In genomic region chr12:57460457-57461325, GRCh38 we compare ENCODE assay signal across 1 cellular context.
A peak's percentile ranks its signal among the peaks of the same experiment; 100 is the strongest.
TF ChIP-seq lines count a peak whose summit lies in the region.

No MANE protein-coding gene starts in this region.

TF ChIP-seq in HepG2, 621 proteins besides CTCF, POLR2A, EP300 and RAD21:
- 0 out of 2 replicates have a peak, but pooled peaks have one; percentile 39 for TF ChIP-seq ZBTB7B (CRISPR knock-in tag; IDR thresholded peaks at IDR 0.05)
- TF ChIP-seq FOXO1 (CRISPR knock-in tag; IDR thresholded peaks at IDR 0.05): no peak
- TF ChIP-seq KDM4B (CRISPR knock-in tag; IDR thresholded peaks at IDR 0.05): no peak
- 0 out of 2 replicates have a peak, but pooled peaks have one; percentile 37 for TF ChIP-seq EZH2 (conservative IDR thresholded peaks at IDR 0.05; ENCODE audit: low read depth, low read length)
- TF ChIP-seq, protein P1, sequence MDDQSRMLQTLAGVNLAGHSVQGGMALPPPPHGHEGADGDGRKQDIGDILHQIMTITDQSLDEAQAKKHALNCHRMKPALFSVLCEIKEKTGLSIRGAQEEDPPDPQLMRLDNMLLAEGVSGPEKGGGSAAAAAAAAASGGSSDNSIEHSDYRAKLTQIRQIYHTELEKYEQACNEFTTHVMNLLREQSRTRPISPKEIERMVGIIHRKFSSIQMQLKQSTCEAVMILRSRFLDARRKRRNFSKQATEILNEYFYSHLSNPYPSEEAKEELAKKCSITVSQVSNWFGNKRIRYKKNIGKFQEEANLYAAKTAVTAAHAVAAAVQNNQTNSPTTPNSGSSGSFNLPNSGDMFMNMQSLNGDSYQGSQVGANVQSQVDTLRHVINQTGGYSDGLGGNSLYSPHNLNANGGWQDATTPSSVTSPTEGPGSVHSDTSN (CRISPR knock-in tag; IDR thresholded peaks at IDR 0.05; ENCODE audit: borderline replicate concordance): no peak
- TF ChIP-seq DDIT3 (CRISPR knock-in tag; IDR thresholded peaks at IDR 0.05): no peak
